Comparison of ENCODE assay signal across 8 cellular contexts in the genomic region with DNA sequence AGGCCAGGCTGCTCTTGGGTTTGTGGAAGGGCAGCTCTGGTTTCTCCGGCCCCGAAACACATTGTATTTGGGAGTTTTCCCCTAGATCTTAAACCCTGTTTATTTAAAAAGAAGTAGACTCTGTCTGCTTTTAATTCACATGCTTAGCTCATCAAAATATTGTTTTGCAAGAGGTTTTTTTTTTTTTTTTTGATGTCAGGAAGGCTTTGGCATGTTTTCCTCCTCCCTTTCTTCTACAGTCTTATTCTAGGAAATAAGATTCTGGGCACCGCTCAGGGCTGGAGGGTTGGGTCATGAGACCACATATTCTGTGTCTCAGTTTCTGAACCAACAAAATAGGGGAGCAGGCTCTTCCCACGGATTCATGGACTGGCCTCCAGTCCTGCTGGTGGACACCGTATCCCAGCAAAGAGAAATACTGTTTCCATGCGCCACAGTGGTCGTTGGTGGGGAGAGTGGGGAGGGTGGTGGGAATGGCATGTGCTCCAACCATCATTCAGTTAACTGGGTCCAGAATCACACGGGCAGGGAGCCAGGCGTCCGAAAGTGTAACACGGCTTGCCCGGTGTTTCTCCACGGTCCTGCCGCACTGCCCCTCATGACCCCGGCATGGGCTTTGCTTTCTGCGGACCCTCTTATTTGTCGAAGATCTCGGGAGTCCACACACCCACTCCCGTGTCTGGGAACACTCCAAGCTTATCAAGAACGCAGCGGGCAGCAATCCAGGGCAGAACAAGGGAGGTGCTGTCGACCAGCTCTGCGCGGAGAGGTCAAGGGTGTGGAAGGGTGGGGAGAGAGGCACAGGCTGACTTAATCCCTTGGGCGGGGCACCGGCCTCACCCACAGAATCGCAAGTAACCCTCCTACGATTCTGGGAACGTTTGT.
DNase-seq lines count a peak whose midpoint lies in the region; ATAC-seq and TF ChIP-seq lines count a peak whose summit lies in the region.
"Had no signal": no experiment of that assay in that cellular context is flagged by ENCODE, and none has a peak within 500 bp of the region (broad histone marks: within the 10 kb centered on the region; RNA-seq: fewer than 3 reads in every experiment).

No MANE protein-coding gene starts in this region.

- H3K27me3 ChIP-seq in mesendoderm (ENCODE audit: insufficient read depth, low read length, poor library complexity) (no peaks in the 10 kb centered on the region), upper lobe of right lung (no peaks in the 10 kb centered on the region)

- intact Hi-C loops in upper lobe of right lung (cut with DNase I) = no loop called here

- H3K23ac ChIP-seq in mesendoderm (ENCODE audit: low read length) = no peak overlapping the region

- H3K18ac ChIP-seq in mesendoderm (ENCODE audit: low read length) = no peak overlapping the region

- no peak overlapping the region for H3K9ac ChIP-seq in mesendoderm (ENCODE audit: low read length)

- WGBS in mesendoderm (ENCODE audit: extremely low coverage, insufficient coverage, low lambda C conversion rate) = no CpG with 5 or more reads among the region's 29 CpGs

- H3K79me2 ChIP-seq in mesendoderm (ENCODE audit: control insufficient read depth, insufficient read depth, low read length) = no peaks in the 10 kb centered on the region

- H3K4me3 ChIP-seq in mesendoderm (ENCODE audit: low read length) (no peak overlapping the region), upper lobe of right lung (no peak overlapping the region)

- H2BK120ac ChIP-seq in mesendoderm (ENCODE audit: low read depth, low read length) = no peak overlapping the region

- H2AK5ac ChIP-seq in mesendoderm (ENCODE audit: low read length) = no peak overlapping the region

- no peak overlapping the region for H3K4me2 ChIP-seq in mesendoderm (ENCODE audit: low read length)

- H2BK15ac ChIP-seq in mesendoderm (replicated peaks; ENCODE audit: low read depth) = no peak overlapping the region

- no peaks in the 10 kb centered on the region for H3K9me3 ChIP-seq in upper lobe of right lung

- no peaks in the 10 kb centered on the region for H3K36me3 ChIP-seq in mesendoderm (ENCODE audit: control insufficient read depth, insufficient read depth, low read length)
- no peaks in the 10 kb centered on the region for H3K36me3 ChIP-seq in upper lobe of right lung

- H3K4me1 ChIP-seq in mesendoderm (ENCODE audit: control insufficient read depth, low read depth, low read length) (no peaks in the 10 kb centered on the region), upper lobe of right lung (peaks cover 27% of the 10 kb centered on the region)

- H2BK5ac ChIP-seq in mesendoderm (ENCODE audit: low read length) = no peak overlapping the region

- no peak overlapping the region for H4K5ac ChIP-seq in mesendoderm (ENCODE audit: low read length)

- H4K8ac ChIP-seq in mesendoderm (ENCODE audit: low read depth, low read length) = no peak overlapping the region

- H3K79me1 ChIP-seq in mesendoderm (ENCODE audit: low read length) = peaks cover 7% of the 10 kb centered on the region

- DNase-seq in LoVo (ENCODE audit: low spot score) (peak; percentile 92), mesendoderm (no peak), upper lobe of right lung (peak; percentile 84), NCI-H146 treated with DMSO at 0.1 percent for 48 hours (lab: John Stamatoyannopoulos, UW; ENCODE audit: unreplicated experiment) (no peak)
- no peak for DNase-seq in stimulated activated CD4-positive, alpha-beta T cell treated with anti-CD3 and anti-CD28 coated beads, Interleukin-15, amount 100 ng/mL, for 24 hours
- DNase-seq: NCI-H2081 treated with DMSO at 0.1 percent for 48 hours had no signal

- TF ChIP-seq CTCF in upper lobe of right lung (IDR thresholded peaks at IDR 0.05) = no peak

- peak overlapping the region; percentile 25 for H3K56ac ChIP-seq in mesendoderm (ENCODE audit: low read length)

- ATAC-seq in esophagus mucosa (peak; percentile 79), upper lobe of right lung (peak; percentile 65), GM18868 (IDR thresholded peaks at IDR 0.05; ENCODE audit: unreplicated experiment) (no peak)

- H3K4ac ChIP-seq in mesendoderm (ENCODE audit: low read depth, low read length) = no peak overlapping the region

- H3K27ac ChIP-seq in mesendoderm (ENCODE audit: low read depth, low read length) (no peak overlapping the region), upper lobe of right lung (peak overlapping the region; percentile 55)

Comparison
In these comparisons a context has a peak if more than half of its experiments do, and no peak if none do; other contexts are left out.
1. DNase-seq: peak in LoVo (single experiment) and upper lobe of right lung (single experiment); none in mesendoderm (single experiment), NCI-H146 treated with DMSO at 0.1 percent for 48 hours (single experiment) and stimulated activated CD4-positive, alpha-beta T cell treated with anti-CD3 and anti-CD28 coated beads, Interleukin-15, amount 100 ng/mL, for 24 hours (single experiment).